Comparison of ENCODE assay signal across 11 cellular contexts in the genomic region with DNA sequence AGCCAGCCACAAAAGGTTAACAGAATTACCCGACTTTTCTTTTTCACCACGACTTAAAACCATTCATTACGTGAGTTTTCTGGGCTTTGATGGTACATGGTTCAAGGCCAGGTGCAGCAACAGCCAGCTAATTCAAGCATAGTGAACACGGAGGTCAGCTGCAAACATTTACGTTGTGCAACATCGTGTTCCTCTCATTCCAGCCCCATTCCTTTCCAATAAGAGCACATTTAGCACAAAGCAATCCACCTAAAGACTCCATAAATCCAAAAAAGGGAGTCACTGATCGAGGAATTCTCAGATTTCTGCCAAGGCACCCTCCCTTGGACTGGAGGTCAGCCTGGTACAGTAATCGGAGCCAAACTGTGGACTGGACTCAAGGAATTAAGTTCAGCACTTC. TPM values are rescaled to one million over a fixed set of nuclear protein-coding genes. Genes with fewer than 3 reads are reported as not detected.
A peak's percentile ranks its signal among the peaks of the same experiment; 100 is the strongest.
DNase-seq lines count a peak whose midpoint lies in the region; ATAC-seq and TF ChIP-seq lines count a peak whose summit lies in the region.
"Had no signal": no experiment of that assay in that cellular context is flagged by ENCODE, and none has a peak within 500 bp of the region (broad histone marks: within the 10 kb centered on the region; RNA-seq: fewer than 3 reads in every experiment).

No MANE protein-coding gene starts in this region.

- H3K4me3 ChIP-seq in kidney epithelial cell (ENCODE audit: low read depth, low read length) (no peak overlapping the region), tibial artery (peak overlapping the region; percentile 5 to 8)

- POLR2A ChIA-PET in activated CD4-positive, alpha-beta T cell treated with anti-CD3 and anti-CD28 coated beads for 36 hours (lab: Charles Lee), result interaction anchor here (0.5 kb wide), 1 partner anchor 9 kb away, joined by 5 read pairs; no protein-coding TSS in a partner anchor

- no peaks in the 10 kb centered on the region for H3K36me3 Mint-ChIP-seq in activated CD4-positive, alpha-beta T cell treated with anti-CD3 and anti-CD28 coated beads for 36 hours (ENCODE audit: low read depth)
- H3K36me3 Mint-ChIP-seq in stimulated activated naive B cell treated with anti-CD40 and anti-IgM and Interleukin-4, amounts not matched to agents 10 μg/mL and 1 μg/mL and 100 μg/mL, for 72 hours, result no peaks in the 10 kb centered on the region

- H3K4me1 ChIP-seq in tibial artery, result peaks cover 0 to 55% (median 26%) of the 10 kb centered on the region in 4 donors

- H3K36me3 ChIP-seq in kidney epithelial cell (ENCODE audit: control insufficient read depth, insufficient read depth, low read length) (no peaks in the 10 kb centered on the region), tibial artery (no peaks in the 10 kb centered on the region)
- H3K36me3 ChIP-seq: vagina had no signal

- H3K9me3 Mint-ChIP-seq in activated CD4-positive, alpha-beta T cell treated with anti-CD3 and anti-CD28 coated beads for 36 hours (ENCODE audit: low read depth), result no peaks in the 10 kb centered on the region
- H3K9me3 Mint-ChIP-seq in stimulated activated naive B cell treated with anti-CD40 and anti-IgM and Interleukin-4, amounts not matched to agents 10 μg/mL and 1 μg/mL and 100 μg/mL, for 72 hours, result no peaks in the 10 kb centered on the region

- peak overlapping the region; percentile 43 for H3K27ac Mint-ChIP-seq in activated CD4-positive, alpha-beta T cell treated with anti-CD3 and anti-CD28 coated beads for 36 hours
- no peak overlapping the region for H3K27ac Mint-ChIP-seq in stimulated activated naive B cell treated with anti-CD40 and anti-IgM and Interleukin-4, amounts not matched to agents 10 μg/mL and 1 μg/mL and 100 μg/mL, for 72 hours

- H3K4me3 Mint-ChIP-seq in activated CD4-positive, alpha-beta T cell treated with anti-CD3 and anti-CD28 coated beads for 36 hours, result peak overlapping the region; percentile 48
- H3K4me3 Mint-ChIP-seq in stimulated activated naive B cell treated with anti-CD40 and anti-IgM and Interleukin-4, amounts not matched to agents 10 μg/mL and 1 μg/mL and 100 μg/mL, for 72 hours, result peak overlapping the region in 1 of 2 donors; percentile 39

- H3K4me1 Mint-ChIP-seq in activated CD4-positive, alpha-beta T cell treated with anti-CD3 and anti-CD28 coated beads for 36 hours, result peaks cover 27% of the 10 kb centered on the region
- peaks cover 12 to 38% of the 10 kb centered on the region in 2 donors for H3K4me1 Mint-ChIP-seq in stimulated activated naive B cell treated with anti-CD40 and anti-IgM and Interleukin-4, amounts not matched to agents 10 μg/mL and 1 μg/mL and 100 μg/mL, for 72 hours

- CTCF ChIA-PET in activated CD4-positive, alpha-beta T cell treated with anti-CD3 and anti-CD28 coated beads for 36 hours (lab: Charles Lee), result no interaction called here

- TF ChIP-seq CTCF in kidney epithelial cell (IDR thresholded peaks at IDR 0.05; ENCODE audit: insufficient read depth, low read length, poor library complexity, severe bottlenecking) (no peak), tibial artery (IDR thresholded peaks at IDR 0.05) (no peak)

- intact Hi-C loops in activated CD4-positive, alpha-beta T cell treated with anti-CD3 and anti-CD28 coated beads for 36 hours (cut with DNase I, micrococcal nuclease), result no loop called here
- intact Hi-C loops in tibial artery (cut with DNase I; ENCODE audit: low total_unique reads), result no loop called here

- H3K9me3 ChIP-seq in tibial artery, result no peaks in the 10 kb centered on the region
- H3K9me3 ChIP-seq: vagina had no signal

- H3K27ac ChIP-seq in tibial artery, result peak overlapping the region in 1 of 2 donors; percentile 4
- H3K27ac ChIP-seq: vagina had no signal

- no peak for DNase-seq in activated CD4-positive, alpha-beta T cell treated with anti-CD3 and anti-CD28 coated beads for 36 hours
- no peak for DNase-seq in activated CD4-positive, alpha-beta T cell treated with anti-CD3 and anti-CD28 coated beads, Interleukin-2, amount 50 U/mL, for 48 hours
- DNase-seq in amniotic epithelial cell (ENCODE audit: low read depth) (peak; percentile 99), kidney epithelial cell (ENCODE audit: low read depth) (peak; percentile 73), tibial artery (peak in 1 of 2 donors; percentile 67), foreskin melanocyte (no peak)
- no peak for DNase-seq in stimulated activated naive B cell treated with anti-CD40 and anti-IgM and Interleukin-4, amounts not matched to agents 10 μg/mL and 1 μg/mL and 100 μg/mL, for 72 hours
- DNase-seq: activated CD4-positive, alpha-beta T cell treated with anti-CD3 and anti-CD28 coated beads for 48 hours; DMS153 had no signal

- peaks cover 6% of the 10 kb centered on the region for H3K27me3 Mint-ChIP-seq in activated CD4-positive, alpha-beta T cell treated with anti-CD3 and anti-CD28 coated beads for 36 hours
- H3K27me3 Mint-ChIP-seq in stimulated activated naive B cell treated with anti-CD40 and anti-IgM and Interleukin-4, amounts not matched to agents 10 μg/mL and 1 μg/mL and 100 μg/mL, for 72 hours, result no peaks in the 10 kb centered on the region

- no peak for ATAC-seq in activated CD4-positive, alpha-beta T cell treated with anti-CD3 and anti-CD28 coated beads for 36 hours
- no peak for ATAC-seq in stimulated activated naive B cell treated with anti-CD40 and anti-IgM and Interleukin-4, amounts not matched to agents 10 μg/mL and 1 μg/mL and 100 μg/mL, for 72 hours (replicated peaks)
- ATAC-seq in HG03280 (IDR thresholded peaks at IDR 0.05; ENCODE audit: unreplicated experiment), result no peak

- H3K27me3 ChIP-seq in kidney epithelial cell (ENCODE audit: control insufficient read depth, insufficient read depth, low read length) (no peaks in the 10 kb centered on the region), tibial artery (no peaks in the 10 kb centered on the region)
- H3K27me3 ChIP-seq: vagina had no signal

RNA-seq across cellular contexts. Expression of a gene that starts 14.4 kb away (rescaled TPM):
- total RNA-seq in activated CD4-positive, alpha-beta T cell treated with anti-CD3 and anti-CD28 coated beads for 36 hours, result 10 to 100 TPM; 19.3 to 19.7 TPM
- 140 and 154 TPM in 2 replicates for total RNA-seq in kidney epithelial cell

Comparison
In these comparisons a context has a peak if more than half of its experiments do, and no peak if none do; other contexts are left out.
1. DNase-seq: peak in amniotic epithelial cell (single experiment) and kidney epithelial cell (single experiment); none in activated CD4-positive, alpha-beta T cell treated with anti-CD3 and anti-CD28 coated beads for 36 hours (single experiment), activated CD4-positive, alpha-beta T cell treated with anti-CD3 and anti-CD28 coated beads, Interleukin-2, amount 50 U/mL, for 48 hours (0 of 2), stimulated activated naive B cell treated with anti-CD40 and anti-IgM and Interleukin-4, amounts not matched to agents 10 μg/mL and 1 μg/mL and 100 μg/mL, for 72 hours (single experiment) and foreskin melanocyte (single experiment).